ENCODE assay signal across 9 cellular contexts in genomic region chr19:43798026-43798545, GRCh38. TPM values are rescaled to one million over a fixed set of nuclear protein-coding genes. Genes with fewer than 3 reads are reported as not detected.
DNase-seq lines count a peak whose midpoint lies in the region; ATAC-seq and TF ChIP-seq lines count a peak whose summit lies in the region.
"Had no signal": no experiment of that assay in that cellular context is flagged by ENCODE, and none has a peak within 500 bp of the region (broad histone marks: within the 10 kb centered on the region; RNA-seq: fewer than 3 reads in every experiment).

No MANE protein-coding gene starts in this region.

- no peak overlapping the region for H3K9ac ChIP-seq in mammary epithelial cell (ENCODE audit: insufficient read depth, low read length)

- in situ Hi-C loops in mammary epithelial cell (cut with MboI; ENCODE audit: low sequenced_read_pairs in 2 of 2) = no loop called here

- peak overlapping the region; percentile 94 for H3K4me2 ChIP-seq in mammary epithelial cell (ENCODE audit: insufficient read depth, low read depth, low read length)

- H3K4me1 ChIP-seq in cardiac muscle cell (ENCODE audit: low read depth) (no peaks in the 10 kb centered on the region), mammary epithelial cell (ENCODE audit: insufficient read depth, low read length) (peaks cover 14% of the 10 kb centered on the region), mesodermal cell (ENCODE audit: control insufficient read depth, insufficient read depth, low read length, poor library complexity, severe bottlenecking) (peaks cover 6% of the 10 kb centered on the region), upper lobe of right lung (peaks cover 8% of the 10 kb centered on the region)

- CTCF ChIA-PET in mammary epithelial cell (lab: Charles Lee; ENCODE audit: low non-redundant PET) = no interaction called here

- DNase-seq in cardiac muscle cell (ENCODE audit: low read depth in 1 of 2, low spot score in 1 of 2) = no peak
- no peak for DNase-seq in cardiac septum (ENCODE audit: low spot score)
- no peak for DNase-seq in mammary epithelial cell
- no peak for DNase-seq in upper lobe of right lung
- DNase-seq in NCI-H510A (lab: John Stamatoyannopoulos, UW) = no peak
- no peak for DNase-seq in NCI-H524 (lab: John Stamatoyannopoulos, UW)
- DNase-seq: KBM-7 had no signal

- H3K9me3 ChIP-seq in cardiac muscle cell (ENCODE audit: low read depth) (no peaks in the 10 kb centered on the region), mammary epithelial cell (replicated peaks; ENCODE audit: insufficient read depth, low read length) (no peaks in the 10 kb centered on the region), mesodermal cell (ENCODE audit: control insufficient read depth, low read length) (no peaks in the 10 kb centered on the region), upper lobe of right lung (no peaks in the 10 kb centered on the region)

- intact Hi-C loops in cardiac septum (cut with DNase I) = no loop called here
- intact Hi-C loops in mammary epithelial cell (cut with micrococcal nuclease) = no loop called here
- intact Hi-C loops in upper lobe of right lung (cut with DNase I) = no loop called here

- no peak overlapping the region for H3K27ac ChIP-seq in cardiac muscle cell
- H3K27ac ChIP-seq in mammary epithelial cell (ENCODE audit: insufficient read depth, low read depth, low read length) = no peak overlapping the region
- no peak overlapping the region for H3K27ac ChIP-seq in mesodermal cell (ENCODE audit: low read depth, low read length, severe bottlenecking)
- H3K27ac ChIP-seq in upper lobe of right lung = no peak overlapping the region

- 0% methylated on average over 5 of the region's 5 CpGs for WGBS in mammary epithelial cell (ENCODE audit: low coverage, missing lambda C conversion rate)
- WGBS in mesodermal cell (ENCODE audit: insufficient coverage in 2 of 2), 2 experiments = 24 to 27% methylated on average over 5 of the region's 5 CpGs

- H3K4me3 ChIP-seq in cardiac muscle cell (peak overlapping the region; percentile 1), mammary epithelial cell (replicated peaks in 1 of 3; ENCODE audit: insufficient read depth in 1 of 3, low read depth in 2 of 3, low read length in 3 of 3) (peak overlapping the region; percentile 28 to 65 (median 55)), mesodermal cell (ENCODE audit: extremely low read depth, insufficient read depth, low read length, poor library complexity, severe bottlenecking) (peak overlapping the region; percentile 14), upper lobe of right lung (peak overlapping the region; percentile 57)

- dilution Hi-C loops in mammary epithelial cell (cut with HindIII; ENCODE audit: low sequenced_read_pairs) = no loop called here

- BruUV-seq in mammary epithelial cell (replicated peaks; lab: Mats Ljungman, UMichigan) = no TSS peak

- ATAC-seq in upper lobe of right lung (no peak), HG03442 (IDR thresholded peaks at IDR 0.05; ENCODE audit: unreplicated experiment) (no peak)

- TF ChIP-seq CTCF in cardiac muscle cell (IDR thresholded peaks at IDR 0.05; ENCODE audit: low read depth, low read length) (no peak), mammary epithelial cell (conservative IDR thresholded peaks at IDR 0.05 in 1 of 2, IDR thresholded peaks at IDR 0.05 in 1 of 2; ENCODE audit: extremely low read depth in 1 of 2, insufficient read depth in 1 of 2, low read depth in 1 of 2, low read length in 2 of 2) (no peak), upper lobe of right lung (IDR thresholded peaks at IDR 0.05) (no peak)

- peak overlapping the region; percentile 90 for H2AFZ ChIP-seq in mammary epithelial cell (ENCODE audit: low read depth, low read length)

- H3K27me3 ChIP-seq in cardiac muscle cell (peaks cover 65% of the 10 kb centered on the region), mammary epithelial cell (ENCODE audit: insufficient read depth, low read length) (no peaks in the 10 kb centered on the region), upper lobe of right lung (peaks cover 4% of the 10 kb centered on the region)

- H3K36me3 ChIP-seq in cardiac muscle cell = no peaks in the 10 kb centered on the region
- no peaks in the 10 kb centered on the region for H3K36me3 ChIP-seq in mammary epithelial cell (ENCODE audit: insufficient read depth, low read length)
- no peaks in the 10 kb centered on the region for H3K36me3 ChIP-seq in mesodermal cell (ENCODE audit: control insufficient read depth, insufficient read depth, low read length)
- no peaks in the 10 kb centered on the region for H3K36me3 ChIP-seq in upper lobe of right lung

- H3K79me2 ChIP-seq in mammary epithelial cell (ENCODE audit: insufficient read depth, low read length) = no peaks in the 10 kb centered on the region

- H4K20me1 ChIP-seq in mammary epithelial cell (ENCODE audit: insufficient read depth, low read length) = no peaks in the 10 kb centered on the region

RNA-seq across cellular contexts. Expression of gene LYPD5, which starts 4.2 kb away (rescaled TPM):
- 0.11 TPM in 1 of 2 replicates, not detected in the other for total RNA-seq in cardiac muscle cell
- polyA plus RNA-seq in cardiac muscle cell = 0.56 TPM in 1 of 2 replicates, not detected in the other
- 1.3 TPM for total RNA-seq in cardiac septum
- total RNA-seq in mammary epithelial cell = 1 to 10 TPM; 2.2 to 6.1 TPM
- polyA plus RNA-seq in mammary epithelial cell = 13.0 TPM
- polyA minus RNA-seq in mammary epithelial cell = 20.4 TPM
- not detected for polyA plus RNA-seq in mesodermal cell (2013, experiment 1 of 2)
- polyA plus RNA-seq in mesodermal cell (2013, experiment 2 of 2) = not detected
- 3.6 TPM for total RNA-seq in upper lobe of right lung

RNA-seq across cellular contexts. Expression of gene KCNN4, which starts 17.3 kb away (rescaled TPM):
- total RNA-seq in cardiac muscle cell (0.60 and 1.5 TPM in 2 replicates), cardiac septum (0.43 TPM), mammary epithelial cell (100 to 1,000 TPM; 104 to 111 TPM), upper lobe of right lung (7.3 TPM)
- polyA plus RNA-seq in cardiac muscle cell (not detected in 2 replicates), mammary epithelial cell (163 TPM)
- polyA minus RNA-seq in mammary epithelial cell = 112 TPM
- polyA plus RNA-seq in mesodermal cell (2013, experiment 1 of 2) = 0.55 TPM
- 1.2 TPM for polyA plus RNA-seq in mesodermal cell (2013, experiment 2 of 2)

RNA-seq across cellular contexts. Expression of gene ZNF283, which starts 29.0 kb away (rescaled TPM):
- 26.8 and 33.7 TPM in 2 replicates for total RNA-seq in cardiac muscle cell
- 9.8 and 22.4 TPM in 2 replicates for polyA plus RNA-seq in cardiac muscle cell
- total RNA-seq in cardiac septum = 15.2 TPM
- total RNA-seq in mammary epithelial cell = 10 to 100 TPM; 10.8 to 13.2 TPM
- polyA plus RNA-seq in mammary epithelial cell = 2.0 TPM
- 0.98 TPM for polyA minus RNA-seq in mammary epithelial cell
- 4.4 TPM for polyA plus RNA-seq in mesodermal cell (2013, experiment 1 of 2)
- 5.6 TPM for polyA plus RNA-seq in mesodermal cell (2013, experiment 2 of 2)
- total RNA-seq in upper lobe of right lung = 11.7 TPM

RNA-seq across cellular contexts. Expression of gene SMG9, which starts 43.3 kb away (rescaled TPM):
- 41.2 and 54.1 TPM in 2 replicates for total RNA-seq in cardiac muscle cell
- polyA plus RNA-seq in cardiac muscle cell = 59.5 and 72.3 TPM in 2 replicates
- 17.2 TPM for total RNA-seq in cardiac septum
- total RNA-seq in mammary epithelial cell = 10 to 100 TPM in 1 of 2 donors, 1 to 10 TPM in 1; 7.5 to 62.7 TPM
- 19.3 TPM for polyA plus RNA-seq in mammary epithelial cell
- 46.8 TPM for polyA minus RNA-seq in mammary epithelial cell
- polyA plus RNA-seq in mesodermal cell (2013, experiment 1 of 2) = 45.2 TPM
- 33.8 TPM for polyA plus RNA-seq in mesodermal cell (2013, experiment 2 of 2)
- total RNA-seq in upper lobe of right lung = 44.7 TPM

Comparison
In these comparisons a context has a peak if more than half of its experiments do, and no peak if none do; other contexts are left out.
1. H3K4me3 ChIP-seq: peak in every context shown above with its lines; median percentile 57 in upper lobe of right lung; 55 in mammary epithelial cell; 14 in mesodermal cell; 1 in cardiac muscle cell.
2. RNA of gene KCNN4, which starts 17.3 kb away (total RNA-seq): 104 to 111 TPM in mammary epithelial cell; 7.3 TPM in upper lobe of right lung (single experiment), 0.60 to 1.5 TPM in cardiac muscle cell and 0.43 TPM in cardiac septum (single experiment); every median in the first group is over 10 times any median in the second.